ENCODE assay signal across 12 cellular contexts in genomic region chr14:32932921-32933622, GRCh38. TPM values are rescaled to one million over a fixed set of nuclear protein-coding genes. Genes with fewer than 3 reads are reported as not detected.
DNase-seq lines count a peak whose midpoint lies in the region; ATAC-seq, FAIRE-seq and TF ChIP-seq lines count a peak whose summit lies in the region.
"Had no signal": no experiment of that assay in that cellular context is flagged by ENCODE, and none has a peak within 500 bp of the region (broad histone marks: within the 10 kb centered on the region; RNA-seq: fewer than 3 reads in every experiment).

No MANE protein-coding gene starts in this region.

- no peak for FAIRE-seq in astrocyte (lab: Jason Lieb, UNC)
- FAIRE-seq: D721Med had no signal

- peaks cover 74% of the 10 kb centered on the region for H3K27me3 Mint-ChIP-seq in Calu3 (ENCODE audit: unreplicated experiment)
- H3K27me3 Mint-ChIP-seq in astrocyte (ENCODE audit: low read depth, unreplicated experiment) = peaks cover 37% of the 10 kb centered on the region
- H3K27me3 Mint-ChIP-seq in activated CD8-positive, alpha-beta T cell treated with anti-CD3 and anti-CD28 coated beads, Interleukin-2, amount 10 ng/mL, durations not matched to agents 7 days and 5 days (ENCODE audit: low read depth) = peaks cover 55% of the 10 kb centered on the region
- peaks cover 72% of the 10 kb centered on the region for H3K27me3 Mint-ChIP-seq in activated T-cell treated with anti-CD3 and anti-CD28 coated beads, Interleukin-2, amount 50 U/mL, for 24 hours

- no peaks in the 10 kb centered on the region for H3K9me3 Mint-ChIP-seq in Calu3 (ENCODE audit: low read depth, unreplicated experiment)
- H3K9me3 Mint-ChIP-seq in astrocyte (ENCODE audit: unreplicated experiment) = no peaks in the 10 kb centered on the region
- no peaks in the 10 kb centered on the region for H3K9me3 Mint-ChIP-seq in activated CD8-positive, alpha-beta T cell treated with anti-CD3 and anti-CD28 coated beads, Interleukin-2, amount 10 ng/mL, durations not matched to agents 7 days and 5 days (ENCODE audit: insufficient read depth)
- H3K9me3 Mint-ChIP-seq in activated T-cell treated with anti-CD3 and anti-CD28 coated beads, Interleukin-2, amount 50 U/mL, for 24 hours = no peaks in the 10 kb centered on the region
- H3K9me3 Mint-ChIP-seq: activated B cell treated with CpG ODN at 0.5 μM for 24 hours had no signal

- H3K36me3 Mint-ChIP-seq in Calu3 (ENCODE audit: insufficient read depth, unreplicated experiment) = peaks cover 1% of the 10 kb centered on the region
- H3K36me3 Mint-ChIP-seq in astrocyte (ENCODE audit: low read depth, unreplicated experiment) = no peaks in the 10 kb centered on the region
- H3K36me3 Mint-ChIP-seq in activated CD8-positive, alpha-beta T cell treated with anti-CD3 and anti-CD28 coated beads, Interleukin-2, amount 10 ng/mL, durations not matched to agents 7 days and 5 days (ENCODE audit: low read depth) = peaks cover 2% of the 10 kb centered on the region
- H3K36me3 Mint-ChIP-seq in activated T-cell treated with anti-CD3 and anti-CD28 coated beads, Interleukin-2, amount 50 U/mL, for 24 hours (ENCODE audit: low read depth) = no peaks in the 10 kb centered on the region

- peak overlapping the region; percentile 71 for H2AFZ ChIP-seq in astrocyte (ENCODE audit: low read depth, low read length)

- no peak overlapping the region for H3K27ac ChIP-seq in astrocyte (ENCODE audit: low read depth, low read length)
- no peak overlapping the region for H3K27ac ChIP-seq in iPS-18a (ENCODE audit: low read length)
- no peak overlapping the region for H3K27ac ChIP-seq in psoas muscle
- H3K27ac ChIP-seq: HL-60 had no signal

- peaks cover 43% of the 10 kb centered on the region for H3K27me3 ChIP-seq in astrocyte (ENCODE audit: insufficient read depth, low read length)
- H3K27me3 ChIP-seq in iPS-18a (ENCODE audit: control insufficient read depth, insufficient read depth, low read length) = peaks cover 73% of the 10 kb centered on the region
- peaks cover 0 to 36% (median 2%) of the 10 kb centered on the region in 3 donors for H3K27me3 ChIP-seq in psoas muscle (ENCODE audit: insufficient read depth in 3 of 3, low read length in 2 of 3)

- H3K4me2 ChIP-seq in astrocyte (ENCODE audit: low read length) = peak overlapping the region; percentile 95

- no peaks in the 10 kb centered on the region for H3K36me3 ChIP-seq in astrocyte (ENCODE audit: insufficient read depth, low read length)
- H3K36me3 ChIP-seq in iPS-18a (ENCODE audit: control insufficient read depth, low read depth, low read length) = no peaks in the 10 kb centered on the region
- no peaks in the 10 kb centered on the region for H3K36me3 ChIP-seq in psoas muscle (ENCODE audit: insufficient read depth in 1 of 2, low read depth in 1 of 2)

- ATAC-seq in psoas muscle (peak; percentile 57 to 81 (median 73)), HG03520 (IDR thresholded peaks at IDR 0.05; ENCODE audit: unreplicated experiment) (no peak)
- ATAC-seq in activated CD8-positive, alpha-beta T cell treated with anti-CD3 and anti-CD28 coated beads, Interleukin-2, amount 10 ng/mL, durations not matched to agents 7 days and 5 days = no peak

- DNase-seq in Calu3 = no peak
- no peak for DNase-seq in astrocyte (ENCODE audit: low read depth)
- peak; percentile 24 to 63 for DNase-seq in psoas muscle
- DNase-seq in NCI-H2107 treated with DMSO at 0.1 percent for 48 hours (lab: John Stamatoyannopoulos, UW; ENCODE audit: unreplicated experiment) = no peak
- no peak for DNase-seq in activated CD8-positive, alpha-beta T cell treated with anti-CD3 and anti-CD28 coated beads, Interleukin-2, amount 10 ng/mL, durations not matched to agents 7 days and 5 days
- no peak for DNase-seq in activated T-cell treated with anti-CD3 and anti-CD28 coated beads, Interleukin-2, amount 50 U/mL, for 24 hours
- DNase-seq: activated B cell treated with CpG ODN at 0.5 μM for 24 hours, NCI-H446 had no signal

- H3K27ac Mint-ChIP-seq in Calu3 (ENCODE audit: unreplicated experiment) (no peak overlapping the region), astrocyte (ENCODE audit: unreplicated experiment) (peak overlapping the region; percentile 63)
- H3K27ac Mint-ChIP-seq in activated CD8-positive, alpha-beta T cell treated with anti-CD3 and anti-CD28 coated beads, Interleukin-2, amount 10 ng/mL, durations not matched to agents 7 days and 5 days = no peak overlapping the region
- no peak overlapping the region for H3K27ac Mint-ChIP-seq in activated T-cell treated with anti-CD3 and anti-CD28 coated beads, Interleukin-2, amount 50 U/mL, for 24 hours
- H3K27ac Mint-ChIP-seq: activated B cell treated with CpG ODN at 0.5 μM for 24 hours had no signal

- TF ChIP-seq CTCF in Calu3 (IDR thresholded peaks at IDR 0.05; ENCODE audit: unreplicated experiment) = no peak
- no peak for TF ChIP-seq CTCF in astrocyte (IDR thresholded peaks at IDR 0.05; ENCODE audit: insufficient read depth, low read depth, low read length)
- TF ChIP-seq CTCF in psoas muscle (IDR thresholded peaks at IDR 0.05) = no peak

- H3K79me2 ChIP-seq in astrocyte (ENCODE audit: insufficient read depth, low read length) = peaks cover 12% of the 10 kb centered on the region

- peak overlapping the region; percentile 72 for H3K4me3 Mint-ChIP-seq in Calu3 (ENCODE audit: low read depth, unreplicated experiment)
- H3K4me3 Mint-ChIP-seq in astrocyte (ENCODE audit: unreplicated experiment) = peak overlapping the region; percentile 87
- no peak overlapping the region for H3K4me3 Mint-ChIP-seq in activated CD8-positive, alpha-beta T cell treated with anti-CD3 and anti-CD28 coated beads, Interleukin-2, amount 10 ng/mL, durations not matched to agents 7 days and 5 days
- H3K4me3 Mint-ChIP-seq in activated T-cell treated with anti-CD3 and anti-CD28 coated beads, Interleukin-2, amount 50 U/mL, for 24 hours = no peak overlapping the region
- H3K4me3 Mint-ChIP-seq: activated B cell treated with CpG ODN at 0.5 μM for 24 hours had no signal

- peaks cover 10% of the 10 kb centered on the region for H3K4me1 Mint-ChIP-seq in Calu3 (ENCODE audit: low read depth, unreplicated experiment)
- H3K4me1 Mint-ChIP-seq in astrocyte (ENCODE audit: low read depth, unreplicated experiment) = peaks cover 3% of the 10 kb centered on the region
- peaks cover 11% of the 10 kb centered on the region for H3K4me1 Mint-ChIP-seq in activated CD8-positive, alpha-beta T cell treated with anti-CD3 and anti-CD28 coated beads, Interleukin-2, amount 10 ng/mL, durations not matched to agents 7 days and 5 days (ENCODE audit: low read depth)
- H3K4me1 Mint-ChIP-seq in activated T-cell treated with anti-CD3 and anti-CD28 coated beads, Interleukin-2, amount 50 U/mL, for 24 hours (ENCODE audit: low read depth) = peaks cover 13% of the 10 kb centered on the region

- 1 to 3% (median 2%) methylated on average over 51 to 57 of the region's 57 CpGs for WGBS in psoas muscle, 3 donors

- CTCF ChIA-PET in Calu3 (lab: Charles Lee) = interaction anchor here (0.5 kb wide), 1 partner anchor 374 kb away, joined by 3 read pairs; no protein-coding TSS in a partner anchor
- CTCF ChIA-PET in activated CD8-positive, alpha-beta T cell treated with anti-CD3 and anti-CD28 coated beads, Interleukin-2, amount 10 ng/mL, durations not matched to agents 7 days and 5 days (lab: Charles Lee) = no interaction called here

- H3K4me1 ChIP-seq in astrocyte (ENCODE audit: insufficient read depth, low read length) (peaks cover 27% of the 10 kb centered on the region), iPS-18a (ENCODE audit: control insufficient read depth, low read depth, low read length) (peaks cover 27% of the 10 kb centered on the region), psoas muscle (peaks cover 5% of the 10 kb centered on the region)

- intact Hi-C loops in Calu3 (cut with micrococcal nuclease; ENCODE audit: unreplicated experiment) (no loop called here), psoas muscle (cut with DNase I) (no loop called here)

- POLR2A ChIA-PET in activated CD8-positive, alpha-beta T cell treated with anti-CD3 and anti-CD28 coated beads, Interleukin-2, amount 10 ng/mL, durations not matched to agents 7 days and 5 days (lab: Charles Lee) = no interaction called here

- H3K9ac ChIP-seq in astrocyte (ENCODE audit: low read length) (peak overlapping the region; percentile 63), iPS-18a (ENCODE audit: low read length) (peak overlapping the region; percentile 40)

- BruUV-seq in Calu3 (replicated peaks; lab: Mats Ljungman, UMichigan) = no TSS peak

- H3K9me3 ChIP-seq in astrocyte (ENCODE audit: insufficient read depth, low read depth, low read length) (no peaks in the 10 kb centered on the region), iPS-18a (ENCODE audit: control insufficient read depth, low read depth, low read length) (no peaks in the 10 kb centered on the region), psoas muscle (no peaks in the 10 kb centered on the region)

- H3K4me3 ChIP-seq in astrocyte (ENCODE audit: insufficient read depth, low read depth, low read length) (peak overlapping the region; percentile 63), iPS-18a (ENCODE audit: low read length) (peak overlapping the region; percentile 74), psoas muscle (peak overlapping the region; percentile 68)

- H4K20me1 ChIP-seq in astrocyte (ENCODE audit: insufficient read depth, low read length) = peaks cover 12% of the 10 kb centered on the region

RNA-seq across cellular contexts. Expression of gene NPAS3, which starts 5.6 kb away (rescaled TPM):
- total RNA-seq in Calu3 (2022) (not detected in 2 replicates), astrocyte (2.2 and 2.6 TPM in 2 replicates), psoas muscle (1 to 10 TPM in 2 of 4 donors, under 1 TPM in 2; 0.39 to 1.5 (median 0.90) TPM)
- polyA plus RNA-seq in psoas muscle = under 1 TPM; 0.04 to 0.08 (median 0.05) TPM
- total RNA-seq in activated CD8-positive, alpha-beta T cell treated with anti-CD3 and anti-CD28 coated beads, Interleukin-2, amount 10 ng/mL, durations not matched to agents 7 days and 5 days = not detected
- total RNA-seq: activated B cell treated with CpG ODN at 0.5 μM for 24 hours had no signal

Comparison
In these comparisons a context has a peak if more than half of its experiments do, and no peak if none do; other contexts are left out.
1. DNase-seq: peak in psoas muscle (2 of 2); none in Calu3 (single experiment), astrocyte (single experiment), NCI-H2107 treated with DMSO at 0.1 percent for 48 hours (single experiment), activated CD8-positive, alpha-beta T cell treated with anti-CD3 and anti-CD28 coated beads, Interleukin-2, amount 10 ng/mL, durations not matched to agents 7 days and 5 days (single experiment) and activated T-cell treated with anti-CD3 and anti-CD28 coated beads, Interleukin-2, amount 50 U/mL, for 24 hours (single experiment).
2. H3K4me3 Mint-ChIP-seq: peak in Calu3 (single experiment) and astrocyte (single experiment); none in activated CD8-positive, alpha-beta T cell treated with anti-CD3 and anti-CD28 coated beads, Interleukin-2, amount 10 ng/mL, durations not matched to agents 7 days and 5 days (single experiment) and activated T-cell treated with anti-CD3 and anti-CD28 coated beads, Interleukin-2, amount 50 U/mL, for 24 hours (single experiment).
3. ATAC-seq: peak in psoas muscle (4 of 4); none in activated CD8-positive, alpha-beta T cell treated with anti-CD3 and anti-CD28 coated beads, Interleukin-2, amount 10 ng/mL, durations not matched to agents 7 days and 5 days (single experiment) and HG03520 (single experiment).
4. Peak in every context shown above with its lines, with median percentiles within 50 percentile points of each other: H3K4me3 ChIP-seq.